Comparison of ENCODE assay signal across 7 cellular contexts in genomic region chr20:52143277-52143676, GRCh38.
"Had no signal": no experiment of that assay in that cellular context is flagged by ENCODE, and none has a peak within 500 bp of the region (broad histone marks: within the 10 kb centered on the region; RNA-seq: fewer than 3 reads in every experiment).

No MANE protein-coding gene starts in this region.

- ATAC-seq: HCT116, HepG2 had no signal

- H3K36me3 ChIP-seq: HAP-1 had no signal

- H3K9me3 ChIP-seq: HAP-1 had no signal

- H3K4me3 ChIP-seq: GM23248, HAP-1 had no signal

- H3K4me1 ChIP-seq: HAP-1 had no signal

- H3K27ac ChIP-seq: GM23248, HL-60 had no signal

- DNase-seq: GM23248, GOT3, H7 had no signal

- FAIRE-seq: HepG2 had no signal
